ENCODE assay signal across 12 cellular contexts in the genomic region with DNA sequence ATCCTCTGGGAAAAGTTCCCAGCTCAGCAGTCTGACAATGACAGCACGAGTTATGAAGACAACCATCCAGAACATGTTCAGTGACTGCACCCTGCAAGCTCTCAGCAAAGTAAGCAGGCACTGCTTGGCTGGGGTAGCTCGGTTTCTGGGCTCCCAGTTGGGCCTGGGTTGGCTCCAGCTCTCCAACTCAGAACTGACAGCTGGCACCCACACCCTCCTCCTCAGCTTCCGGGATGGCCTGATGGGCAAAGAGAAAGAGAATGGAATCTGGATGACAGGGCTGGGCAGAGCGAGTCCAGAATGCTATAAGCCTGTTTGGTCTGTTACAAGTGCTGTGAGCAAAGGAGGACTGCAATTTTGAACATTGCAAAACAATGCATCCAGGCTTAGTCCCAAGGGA.
DNase-seq lines count a peak whose midpoint lies in the region; ATAC-seq and TF ChIP-seq lines count a peak whose summit lies in the region.
"Had no signal": no experiment of that assay in that cellular context is flagged by ENCODE, and none has a peak within 500 bp of the region (broad histone marks: within the 10 kb centered on the region; RNA-seq: fewer than 3 reads in every experiment).

No MANE protein-coding gene starts in this region.

- no peak overlapping the region for H3K27ac ChIP-seq in neural progenitor cell
- H3K27ac ChIP-seq: neutrophil had no signal

- no peaks in the 10 kb centered on the region for H3K36me3 Mint-ChIP-seq in neural progenitor cell
- H3K36me3 Mint-ChIP-seq: T-cell had no signal

- H3K27me3 ChIP-seq in neural progenitor cell = no peaks in the 10 kb centered on the region
- H3K27me3 ChIP-seq: neutrophil had no signal

- no peaks in the 10 kb centered on the region for H3K4me1 ChIP-seq in neural progenitor cell

- peak; percentile 94 for ATAC-seq in Right ventricle myocardium inferior
- ATAC-seq in omental fat pad (ENCODE audit: low FRiP score) = peak; percentile 34
- ATAC-seq in GM19463 (IDR thresholded peaks at IDR 0.05; ENCODE audit: unreplicated experiment) = no peak
- ATAC-seq: T-cell had no signal

- H3K4me2 ChIP-seq in neural progenitor cell = no peak overlapping the region

- no peaks in the 10 kb centered on the region for H3K36me3 ChIP-seq in neural progenitor cell
- H3K36me3 ChIP-seq: neutrophil had no signal

- H3K79me2 ChIP-seq in neural progenitor cell (ENCODE audit: low read depth) = no peaks in the 10 kb centered on the region

- peaks cover 9% of the 10 kb centered on the region for H3K4me1 Mint-ChIP-seq in neural progenitor cell
- H3K4me1 Mint-ChIP-seq: T-cell had no signal

- H3K27ac Mint-ChIP-seq in neural progenitor cell = no peak overlapping the region
- H3K27ac Mint-ChIP-seq: T-cell had no signal

- no peaks in the 10 kb centered on the region for H3K9me3 ChIP-seq in neural progenitor cell (ENCODE audit: low read depth)
- H3K9me3 ChIP-seq: neutrophil had no signal

- H4K20me1 ChIP-seq in neural progenitor cell (ENCODE audit: low read depth) = no peaks in the 10 kb centered on the region

- no peak overlapping the region for H3K4me3 Mint-ChIP-seq in neural progenitor cell
- H3K4me3 Mint-ChIP-seq: T-cell had no signal

- DNase-seq in AG20443 (ENCODE audit: low spot score) (peak; percentile 60), anterior cingulate cortex (lab: John Stamatoyannopoulos, UW) (peak; percentile 30 to 95 (median 83)), Right ventricle myocardium inferior (ENCODE audit: missing footprints) (peak; percentile 85), omental fat pad (ENCODE audit: low spot score) (no peak), NCI-H146 treated with DMSO at 0.1 percent for 48 hours (lab: John Stamatoyannopoulos, UW; ENCODE audit: unreplicated experiment) (no peak), HK-2 (ENCODE audit: unreplicated experiment) (no peak), neural progenitor cell (ENCODE audit: low spot score) (no peak)
- DNase-seq: AML-193, NCI-H187 treated with DMSO at 0.1 percent for 48 hours, T-cell had no signal

- no peaks in the 10 kb centered on the region for H3F3A ChIP-seq in neural progenitor cell (ENCODE audit: low read depth)

- H3K4me3 ChIP-seq in neural progenitor cell = no peak overlapping the region

- intact Hi-C loops in Right ventricle myocardium inferior (cut with DNase I) = loop anchor here (5.0 to 10.0 kb wide), 2 partner anchors 220 to 468 kb away; no protein-coding TSS in a partner anchor

- TF ChIP-seq CTCF in omental fat pad (IDR thresholded peaks at IDR 0.05) (no peak), neural progenitor cell (IDR thresholded peaks at IDR 0.05) (no peak)

- H3K9ac ChIP-seq in neural progenitor cell = no peak overlapping the region

- peaks cover 9% of the 10 kb centered on the region for H3K9me3 Mint-ChIP-seq in neural progenitor cell

- peaks cover 2% of the 10 kb centered on the region for H3K27me3 Mint-ChIP-seq in neural progenitor cell (ENCODE audit: insufficient read depth, low read depth)
- H3K27me3 Mint-ChIP-seq: T-cell had no signal

- no peak overlapping the region for H2AFZ ChIP-seq in neural progenitor cell (replicated peaks)

Comparison
In these comparisons a context has a peak if more than half of its experiments do, and no peak if none do; other contexts are left out.
1. DNase-seq: peak in AG20443 (single experiment), anterior cingulate cortex (58 of 58) and Right ventricle myocardium inferior (single experiment); none in omental fat pad (single experiment), NCI-H146 treated with DMSO at 0.1 percent for 48 hours (single experiment), HK-2 (single experiment) and neural progenitor cell (single experiment).